ENCODE assay signal across 8 cellular contexts in genomic region chr12:75478395-75478794, GRCh38. TPM values are rescaled to one million over a fixed set of nuclear protein-coding genes. Genes with fewer than 3 reads are reported as not detected.
DNase-seq lines count a peak whose midpoint lies in the region; TF ChIP-seq lines count a peak whose summit lies in the region.

No MANE protein-coding gene starts in this region.

- no peaks in the 10 kb centered on the region for H3K9me3 Mint-ChIP-seq in T-helper 1 cell treated with Interleukin-12 subunit alpha and Interleukin-12 subunit beta and Interleukin-4 antibody, amounts not matched to agents 30 μg/mL and 1 μg/mL, for 36 hours

- H3K4me3 Mint-ChIP-seq in T-helper 1 cell treated with Interleukin-12 subunit alpha and Interleukin-12 subunit beta and Interleukin-4 antibody, amounts not matched to agents 30 μg/mL and 1 μg/mL, for 36 hours, result no peak overlapping the region

- no peak for TF ChIP-seq EP300 in ovary (IDR thresholded peaks at IDR 0.05)

- H3K27me3 Mint-ChIP-seq in T-helper 1 cell treated with Interleukin-12 subunit alpha and Interleukin-12 subunit beta and Interleukin-4 antibody, amounts not matched to agents 30 μg/mL and 1 μg/mL, for 36 hours (ENCODE audit: low read depth), result peaks cover 13% of the 10 kb centered on the region

- no peak for TF ChIP-seq POLR2A in testis (IDR thresholded peaks at IDR 0.05)
- no peak for TF ChIP-seq POLR2A in ovary (IDR thresholded peaks at IDR 0.05)

- intact Hi-C loops in testis (cut with DNase I; ENCODE audit: low total_unique reads) (no loop called here), ovary (cut with DNase I) (no loop called here)

- H3K36me3 Mint-ChIP-seq in T-helper 1 cell treated with Interleukin-12 subunit alpha and Interleukin-12 subunit beta and Interleukin-4 antibody, amounts not matched to agents 30 μg/mL and 1 μg/mL, for 36 hours (ENCODE audit: low read depth), result peaks cover 4% of the 10 kb centered on the region

- WGBS in testis, 2 donors, result 70 to 80% methylated on average over 3 of the region's 3 CpGs
- 30 to 45% (median 44%) methylated on average over 3 of the region's 3 CpGs for WGBS in ovary, 3 donors

- H3K4me1 Mint-ChIP-seq in T-helper 1 cell treated with Interleukin-12 subunit alpha and Interleukin-12 subunit beta and Interleukin-4 antibody, amounts not matched to agents 30 μg/mL and 1 μg/mL, for 36 hours (ENCODE audit: low read depth), result peaks cover 51% of the 10 kb centered on the region

- no peaks in the 10 kb centered on the region for H3K27me3 ChIP-seq in testis
- H3K27me3 ChIP-seq in ovary, result no peaks in the 10 kb centered on the region

- H3K36me3 ChIP-seq in testis (ENCODE audit: low read depth, missing control alignments), result no peaks in the 10 kb centered on the region
- no peaks in the 10 kb centered on the region for H3K36me3 ChIP-seq in ovary

- TF ChIP-seq CTCF in testis (IDR thresholded peaks at IDR 0.05) (no peak), ovary (IDR thresholded peaks at IDR 0.05) (no peak)

- no peak overlapping the region for H3K4me3 ChIP-seq in testis
- no peak overlapping the region for H3K4me3 ChIP-seq in ovary

- peak overlapping the region; percentile 58 for H3K27ac Mint-ChIP-seq in T-helper 1 cell treated with Interleukin-12 subunit alpha and Interleukin-12 subunit beta and Interleukin-4 antibody, amounts not matched to agents 30 μg/mL and 1 μg/mL, for 36 hours

- no peaks in the 10 kb centered on the region for H3K4me1 ChIP-seq in testis
- peaks cover 5% of the 10 kb centered on the region for H3K4me1 ChIP-seq in ovary (ENCODE audit: insufficient read depth)

- peak; percentile 56 for DNase-seq in EH (ENCODE audit: low read depth)
- DNase-seq in HCEC 1CT, result peak; percentile 56
- peak; percentile 64 for DNase-seq in medulla oblongata (ENCODE audit: extremely low spot score)
- DNase-seq in NCI-H1048 (lab: John Stamatoyannopoulos, UW), result no peak
- no peak for DNase-seq in NCI-H748 (lab: John Stamatoyannopoulos, UW; ENCODE audit: unreplicated experiment)
- DNase-seq in testis, result no peak
- no peak for DNase-seq in ovary

- H3K27ac ChIP-seq in testis (no peak overlapping the region), ovary (no peak overlapping the region)

- H3K9me3 ChIP-seq in testis (no peaks in the 10 kb centered on the region), ovary (no peaks in the 10 kb centered on the region)

RNA-seq across cellular contexts. Expression of gene GLIPR1, which starts 2.2 kb away (rescaled TPM):
- total RNA-seq in testis, result 1 to 10 TPM; 3.5 to 4.3 TPM
- polyA plus RNA-seq in testis (ENCODE audit: insufficient read depth, low read depth, low replicate concordance), result 11.8 TPM
- total RNA-seq in ovary, result 10 to 100 TPM in 5 of 7 donors, 1 to 10 TPM in 2; 8.5 to 53.4 (median 27.9) TPM
- 100 to 1,000 TPM in 1 of 2 donors, 10 to 100 TPM in 1; 10.5 to 122 TPM for polyA plus RNA-seq in ovary

RNA-seq across cellular contexts. Expression of gene KRR1, which starts 33.0 kb away (rescaled TPM):
- total RNA-seq in testis (10 to 100 TPM; 37.5 to 38.8 TPM), ovary (10 to 100 TPM; 26.2 to 69.1 (median 48.7) TPM)
- polyA plus RNA-seq in testis (ENCODE audit: insufficient read depth, low read depth, low replicate concordance) (24.8 TPM), ovary (10 to 100 TPM; 12.1 to 29.0 TPM)

Comparison
In these comparisons a context has a peak if more than half of its experiments do, and no peak if none do; other contexts are left out.
1. DNase-seq: peak in EH (single experiment), HCEC 1CT (single experiment) and medulla oblongata (single experiment); none in NCI-H1048 (single experiment), NCI-H748 (single experiment), testis (single experiment) and ovary (0 of 5).